18 cellular contexts compared by ENCODE assay signal in genomic region chr1:158103860-158104522, GRCh38.
DNase-seq lines count a peak whose midpoint lies in the region; ATAC-seq and TF ChIP-seq lines count a peak whose summit lies in the region.
"Had no signal": no experiment of that assay in that cellular context is flagged by ENCODE, and none has a peak within 500 bp of the region (broad histone marks: within the 10 kb centered on the region; RNA-seq: fewer than 3 reads in every experiment).

No MANE protein-coding gene starts in this region.

- peak overlapping the region; percentile 36 for H3K4me3 ChIP-seq in GM23338
- peak overlapping the region; percentile 38; the same call in 1 of the 2 replicates for H3K4me3 ChIP-seq in iPS-20b (ENCODE audit: low read length)
- H3K4me3 ChIP-seq in neural progenitor cell: peak overlapping the region; percentile 5
- H3K4me3 ChIP-seq: BLaER1 treated with 17β-estradiol and CSF1 and Interleukin-3, amounts not matched to agents 10 nM and 100 nM; MG63 had no signal

- H3K36me3 Mint-ChIP-seq in GM23338 (ENCODE audit: low read depth): peaks cover 3% of the 10 kb centered on the region; the same call in 1 of the 3 replicates
- H3K36me3 Mint-ChIP-seq in neural progenitor cell: no peaks in the 10 kb centered on the region
- no peaks in the 10 kb centered on the region for H3K36me3 Mint-ChIP-seq in activated naive CD8-positive, alpha-beta T cell treated with anti-CD3 and anti-CD28 coated beads for 36 hours
- H3K36me3 Mint-ChIP-seq: CD8-positive, alpha-beta T cell; IgD-negative memory B cell had no signal

- H3K27ac ChIP-seq in GM23338 (ENCODE audit: low read depth) (peak overlapping the region; percentile 89), iPS-20b (ENCODE audit: low read length) (peak overlapping the region; percentile 74), neural progenitor cell (peak overlapping the region; percentile 69)
- H3K27ac ChIP-seq: BLaER1 treated with 17β-estradiol and CSF1 and Interleukin-3, amounts not matched to agents 10 nM and 100 nM had no signal

- H3K36me3 ChIP-seq in GM23338 (ENCODE audit: insufficient read depth) (no peaks in the 10 kb centered on the region), iPS-20b (ENCODE audit: insufficient read depth, low read depth, low read length) (no peaks in the 10 kb centered on the region), neural progenitor cell (no peaks in the 10 kb centered on the region)
- H3K36me3 ChIP-seq: BLaER1 treated with 17β-estradiol and CSF1 and Interleukin-3, amounts not matched to agents 10 nM and 100 nM; MG63 had no signal

- H3K9me3 ChIP-seq in iPS-20b (ENCODE audit: insufficient read depth, low read depth, low read length) (no peaks in the 10 kb centered on the region), neural progenitor cell (ENCODE audit: low read depth) (no peaks in the 10 kb centered on the region)
- H3K9me3 ChIP-seq: MG63 had no signal

- H3K4me1 ChIP-seq in GM23338 (ENCODE audit: insufficient read depth) (peaks cover 76% of the 10 kb centered on the region), iPS-20b (ENCODE audit: insufficient read depth, low read length) (peaks cover 78% of the 10 kb centered on the region), neural progenitor cell (peaks cover 87% of the 10 kb centered on the region)

- H3K27me3 Mint-ChIP-seq in GM23338 (ENCODE audit: insufficient read depth, low read depth, poor library complexity) (peaks cover 13% of the 10 kb centered on the region), neural progenitor cell (ENCODE audit: insufficient read depth, low read depth) (peaks cover 15% of the 10 kb centered on the region)
- H3K27me3 Mint-ChIP-seq in activated naive CD8-positive, alpha-beta T cell treated with anti-CD3 and anti-CD28 coated beads for 36 hours: peaks cover 14% of the 10 kb centered on the region

- DNase-seq in GM23338 (ENCODE audit: low spot score) (peak; percentile 73), NCI-H69 (lab: John Stamatoyannopoulos, UW) (peak; percentile 86), neural progenitor cell (ENCODE audit: low spot score) (peak; percentile 69), midbrain (lab: John Stamatoyannopoulos, UW) (no peak)
- no peak for DNase-seq in activated naive CD8-positive, alpha-beta T cell treated with anti-CD3 and anti-CD28 coated beads for 36 hours
- DNase-seq: CD8-positive, alpha-beta T cell; Karpas-422; MG63; NCI-H1048; NCI-H1436; NCI-H1930; NCI-H345; NCI-H524 treated with DMSO at 0.1 percent for 48 hours had no signal

- peak overlapping the region; percentile 50; the same call in 2 of the 3 replicates for H3K4me3 Mint-ChIP-seq in GM23338
- H3K4me3 Mint-ChIP-seq in neural progenitor cell: no peak overlapping the region
- H3K4me3 Mint-ChIP-seq in activated naive CD8-positive, alpha-beta T cell treated with anti-CD3 and anti-CD28 coated beads for 36 hours: no peak overlapping the region
- H3K4me3 Mint-ChIP-seq: CD8-positive, alpha-beta T cell; IgD-negative memory B cell had no signal

- no peaks in the 10 kb centered on the region; the same call in 2 of the 3 replicates for H3K9me3 Mint-ChIP-seq in GM23338
- peaks cover 9% of the 10 kb centered on the region for H3K9me3 Mint-ChIP-seq in neural progenitor cell
- no peaks in the 10 kb centered on the region for H3K9me3 Mint-ChIP-seq in activated naive CD8-positive, alpha-beta T cell treated with anti-CD3 and anti-CD28 coated beads for 36 hours
- H3K9me3 Mint-ChIP-seq: CD8-positive, alpha-beta T cell; IgD-negative memory B cell had no signal

- peak; percentile 64 for ATAC-seq in GM23338
- no peak for ATAC-seq in GM21825 (IDR thresholded peaks at IDR 0.05; ENCODE audit: unreplicated experiment)
- ATAC-seq: CD8-positive, alpha-beta T cell; HCT116 had no signal

- no peak for TF ChIP-seq CTCF in GM23338 (conservative IDR thresholded peaks at IDR 0.05; ENCODE audit: low read depth in 2 of 2)
- no peak for TF ChIP-seq CTCF in neural progenitor cell (IDR thresholded peaks at IDR 0.05)

- H3F3A ChIP-seq in GM23338 (replicated peaks; ENCODE audit: low read depth) (peaks cover 5% of the 10 kb centered on the region; the same call in 1 of the 2 replicates), neural progenitor cell (ENCODE audit: low read depth) (peaks cover 85% of the 10 kb centered on the region)

- H3K27me3 ChIP-seq in GM23338 (ENCODE audit: insufficient read depth) (no peaks in the 10 kb centered on the region), iPS-20b (ENCODE audit: insufficient read depth, low read length) (no peaks in the 10 kb centered on the region), neural progenitor cell (no peaks in the 10 kb centered on the region)
- H3K27me3 ChIP-seq: BLaER1 treated with 17β-estradiol and CSF1 and Interleukin-3, amounts not matched to agents 10 nM and 100 nM; MG63 had no signal

- H3K79me2 ChIP-seq in GM23338 (replicated peaks; ENCODE audit: insufficient read depth) (no peaks in the 10 kb centered on the region), neural progenitor cell (ENCODE audit: low read depth) (no peaks in the 10 kb centered on the region)

- H3K27ac Mint-ChIP-seq in GM23338 (peak overlapping the region; percentile 89), neural progenitor cell (no peak overlapping the region)
- no peak overlapping the region for H3K27ac Mint-ChIP-seq in activated naive CD8-positive, alpha-beta T cell treated with anti-CD3 and anti-CD28 coated beads for 36 hours
- H3K27ac Mint-ChIP-seq: CD8-positive, alpha-beta T cell; IgD-negative memory B cell had no signal

- H2AFZ ChIP-seq in GM23338: no peak overlapping the region
- H2AFZ ChIP-seq in neural progenitor cell (replicated peaks): no peak overlapping the region

- H3K4me2 ChIP-seq in GM23338 (peak overlapping the region; percentile 63), neural progenitor cell (peak overlapping the region; percentile 65)
- H3K4me2 ChIP-seq: BLaER1 treated with 17β-estradiol and CSF1 and Interleukin-3, amounts not matched to agents 10 nM and 100 nM had no signal

- H4K20me1 ChIP-seq in GM23338 (replicated peaks; ENCODE audit: insufficient read depth) (no peaks in the 10 kb centered on the region), neural progenitor cell (ENCODE audit: low read depth) (no peaks in the 10 kb centered on the region)
- H4K20me1 ChIP-seq: BLaER1 treated with 17β-estradiol and CSF1 and Interleukin-3, amounts not matched to agents 10 nM and 100 nM had no signal

- H3K4me1 Mint-ChIP-seq in GM23338: peaks cover 85% of the 10 kb centered on the region
- H3K4me1 Mint-ChIP-seq in neural progenitor cell: peaks cover 67% of the 10 kb centered on the region
- H3K4me1 Mint-ChIP-seq in activated naive CD8-positive, alpha-beta T cell treated with anti-CD3 and anti-CD28 coated beads for 36 hours: peaks cover 10% of the 10 kb centered on the region
- H3K4me1 Mint-ChIP-seq: IgD-negative memory B cell had no signal

- H3K9ac ChIP-seq in iPS-20b (ENCODE audit: low read depth, low read length) (peak overlapping the region; percentile 17; the same call in 1 of the 2 replicates), neural progenitor cell (no peak overlapping the region)
- H3K9ac ChIP-seq: BLaER1 treated with 17β-estradiol and CSF1 and Interleukin-3, amounts not matched to agents 10 nM and 100 nM had no signal

- no peaks in the 10 kb centered on the region; the same call in 1 of the 2 replicates for H3K9me2 ChIP-seq in GM23338 (ENCODE audit: insufficient read depth)

TF ChIP-seq in GM23338, 12 proteins besides CTCF, POLR2A, EP300 and RAD21 (continues in another document):
- peak; percentile 64; the same call in 1 of the 2 replicates for TF ChIP-seq NANOG (IDR thresholded peaks at IDR 0.05; ENCODE audit: borderline replicate concordance)
- no peak for TF ChIP-seq JUNB (IDR thresholded peaks at IDR 0.05; ENCODE audit: unreplicated experiment)
- no peak for TF ChIP-seq EZH2phosphoT487 (IDR thresholded peaks at IDR 0.05; ENCODE audit: unreplicated experiment)
- TF ChIP-seq ETS1 (IDR thresholded peaks at IDR 0.05): peak; percentile 36; the same call in 1 of the 2 replicates
- TF ChIP-seq CREB1 (CRISPR knock-in tag; IDR thresholded peaks at IDR 0.05; ENCODE audit: low read depth): no peak

Comparison
In these comparisons a context has a peak if more than half of its experiments do, and no peak if none do; other contexts are left out.
1. DNase-seq: peak in GM23338 (single experiment), NCI-H69 (single experiment) and neural progenitor cell (single experiment); none in activated naive CD8-positive, alpha-beta T cell treated with anti-CD3 and anti-CD28 coated beads for 36 hours (single experiment) and midbrain (single experiment).
2. Peak in every context shown above with its lines, with median percentiles within 50 percentile points of each other: H3K27ac ChIP-seq and H3K4me3 ChIP-seq.